Comparison of ENCODE assay signal across 17 cellular contexts in genomic region chr14:100982764-100983163, GRCh38.
"Had no signal": no experiment of that assay in that cellular context is flagged by ENCODE, and none has a peak within 500 bp of the region (broad histone marks: within the 10 kb centered on the region; RNA-seq: fewer than 3 reads in every experiment).

No MANE protein-coding gene starts in this region.

- ATAC-seq: naive thymus-derived CD8-positive, alpha-beta T cell; stimulated activated naive B cell treated with anti-CD40 and anti-IgM and Interleukin-4, amounts not matched to agents 10 μg/mL and 1 μg/mL and 100 μg/mL, for 72 hours had no signal

- H3K4me1 Mint-ChIP-seq: activated naive CD8-positive, alpha-beta T cell treated with anti-CD3 and anti-CD28 coated beads, Interleukin-2, amount 10 ng/mL, durations not matched to agents 7 days and 5 days; naive thymus-derived CD8-positive, alpha-beta T cell; stimulated activated naive B cell treated with anti-CD40 and anti-IgM and Interleukin-4, amounts not matched to agents 10 μg/mL and 1 μg/mL and 100 μg/mL, for 72 hours had no signal

- H3K36me3 Mint-ChIP-seq: activated CD4-positive, alpha-beta memory T cell treated with anti-CD3 and anti-CD28 coated beads for 36 hours; activated naive CD8-positive, alpha-beta T cell treated with anti-CD3 and anti-CD28 coated beads, Interleukin-2, amount 10 ng/mL, durations not matched to agents 7 days and 5 days; naive thymus-derived CD8-positive, alpha-beta T cell; stimulated activated naive B cell treated with anti-CD40 and anti-IgM and Interleukin-4, amounts not matched to agents 10 μg/mL and 1 μg/mL and 100 μg/mL, for 72 hours had no signal

- H3K9me3 Mint-ChIP-seq: activated CD4-positive, alpha-beta memory T cell treated with anti-CD3 and anti-CD28 coated beads for 36 hours; activated naive CD8-positive, alpha-beta T cell treated with anti-CD3 and anti-CD28 coated beads, Interleukin-2, amount 10 ng/mL, durations not matched to agents 7 days and 5 days; naive thymus-derived CD8-positive, alpha-beta T cell; stimulated activated naive B cell treated with anti-CD40 and anti-IgM and Interleukin-4, amounts not matched to agents 10 μg/mL and 1 μg/mL and 100 μg/mL, for 72 hours had no signal

- H3K4me3 ChIP-seq: coronary artery, lung, right atrium auricular region, tibial nerve, vagina had no signal

- H3K36me3 ChIP-seq: neutrophil, right atrium auricular region, tibial nerve, vagina had no signal

- DNase-seq: activated CD4-positive, alpha-beta memory T cell treated with anti-CD3 and anti-CD28 coated beads for 36 hours; activated CD4-positive, alpha-beta T cell treated with anti-CD3 and anti-CD28 coated beads for 1 hour; activated naive CD8-positive, alpha-beta T cell treated with anti-CD3 and anti-CD28 coated beads, Interleukin-2, amount 10 ng/mL, durations not matched to agents 7 days and 5 days; activated T-cell treated with anti-CD3 and anti-CD28 coated beads, Interleukin-2, amount 50 U/mL, for 48 hours; aorta; effector CD8-positive, alpha-beta T cell; hypothalamus; naive thymus-derived CD8-positive, alpha-beta T cell; posterior cingulate gyrus; stimulated activated CD4-positive, alpha-beta T cell treated with anti-CD3 and anti-CD28 coated beads, Interleukin-1b, Interleukin-23, amount 100 ng/mL, for 48 hours; stimulated activated naive B cell treated with anti-CD40 and anti-IgM and Interleukin-4, amounts not matched to agents 10 μg/mL and 1 μg/mL and 100 μg/mL, for 72 hours had no signal

- H3K27ac ChIP-seq: coronary artery, neutrophil, right atrium auricular region, tibial nerve, vagina had no signal

- H3K9me3 ChIP-seq: neutrophil, right atrium auricular region, tibial nerve, vagina had no signal

- H3K4me1 ChIP-seq: right atrium auricular region, tibial nerve, vagina had no signal

- H3K4me3 Mint-ChIP-seq: activated CD4-positive, alpha-beta memory T cell treated with anti-CD3 and anti-CD28 coated beads for 36 hours; activated naive CD8-positive, alpha-beta T cell treated with anti-CD3 and anti-CD28 coated beads, Interleukin-2, amount 10 ng/mL, durations not matched to agents 7 days and 5 days; naive thymus-derived CD8-positive, alpha-beta T cell; stimulated activated naive B cell treated with anti-CD40 and anti-IgM and Interleukin-4, amounts not matched to agents 10 μg/mL and 1 μg/mL and 100 μg/mL, for 72 hours had no signal

- H3K27me3 ChIP-seq: right atrium auricular region, tibial nerve, vagina had no signal

- H3K27ac Mint-ChIP-seq: activated CD4-positive, alpha-beta memory T cell treated with anti-CD3 and anti-CD28 coated beads for 36 hours; activated naive CD8-positive, alpha-beta T cell treated with anti-CD3 and anti-CD28 coated beads, Interleukin-2, amount 10 ng/mL, durations not matched to agents 7 days and 5 days; naive thymus-derived CD8-positive, alpha-beta T cell; stimulated activated naive B cell treated with anti-CD40 and anti-IgM and Interleukin-4, amounts not matched to agents 10 μg/mL and 1 μg/mL and 100 μg/mL, for 72 hours had no signal
